ENCODE assay signal across 12 cellular contexts in the genomic region with DNA sequence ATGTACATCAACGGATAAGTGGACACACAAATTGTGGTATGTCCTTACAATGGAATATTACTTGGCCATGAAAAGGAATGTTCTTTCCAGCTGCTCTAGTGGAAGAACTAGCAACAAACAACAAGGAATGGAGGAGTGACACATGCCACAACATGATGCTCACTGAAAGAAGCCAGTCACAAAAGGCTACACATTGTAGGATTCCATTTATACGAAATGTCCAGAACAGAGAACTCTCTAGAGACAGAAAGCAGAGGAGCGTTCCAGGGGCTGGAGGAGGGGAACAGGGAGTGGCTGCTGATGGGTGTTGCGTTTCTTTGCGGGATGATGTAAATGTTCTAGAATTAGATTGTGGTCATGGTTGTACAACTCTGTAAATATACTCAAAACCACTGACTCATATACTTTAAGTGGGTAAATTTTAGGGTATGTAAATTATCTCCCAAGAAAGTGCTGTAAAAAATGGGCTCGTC. TPM values are rescaled to one million over a fixed set of nuclear protein-coding genes. Genes with fewer than 3 reads are reported as not detected.
A peak's percentile ranks its signal among the peaks of the same experiment; 100 is the strongest.
DNase-seq lines count a peak whose midpoint lies in the region; ATAC-seq and TF ChIP-seq lines count a peak whose summit lies in the region.
"Had no signal": no experiment of that assay in that cellular context is flagged by ENCODE, and none has a peak within 500 bp of the region (broad histone marks: within the 10 kb centered on the region; RNA-seq: fewer than 3 reads in every experiment).

No MANE protein-coding gene starts in this region.

- H3K27ac ChIP-seq in skeletal muscle tissue (ENCODE audit: low read depth, low read length): peak overlapping the region; percentile 42

- H3K9me3 ChIP-seq in skeletal muscle tissue (ENCODE audit: control insufficient read depth in 3 of 3, low read length in 3 of 3): no peaks in the 10 kb centered on the region

- H3K4me1 ChIP-seq in skeletal muscle tissue (ENCODE audit: control insufficient read depth in 3 of 3, insufficient read depth in 3 of 3, low read length in 3 of 3): peaks cover 8 to 29% (median 28%) of the 10 kb centered on the region in 3 donors

- no peaks in the 10 kb centered on the region for H3K27me3 ChIP-seq in skeletal muscle tissue (ENCODE audit: control insufficient read depth in 3 of 3, insufficient read depth in 3 of 3, low read length in 3 of 3)

- ATAC-seq in GM18909 (IDR thresholded peaks at IDR 0.05; ENCODE audit: poor library complexity, unreplicated experiment): no peak
- ATAC-seq in HG03175 (IDR thresholded peaks at IDR 0.05; ENCODE audit: unreplicated experiment): no peak
- no peak for ATAC-seq in GM18517 (IDR thresholded peaks at IDR 0.05; ENCODE audit: unreplicated experiment)
- ATAC-seq: activated naive CD4-positive, alpha-beta T cell treated with anti-CD3 and anti-CD28 coated beads, Interleukin-2, amount 50 U/mL, for 72 hours had no signal

- no peaks in the 10 kb centered on the region for H3K36me3 ChIP-seq in skeletal muscle tissue (ENCODE audit: control insufficient read depth in 3 of 3, insufficient read depth in 3 of 3, low read length in 3 of 3)

- no peak overlapping the region for H3K4me3 ChIP-seq in skeletal muscle tissue (ENCODE audit: low read length in 3 of 3)

- TF ChIP-seq CTCF in GM20000 (IDR thresholded peaks at IDR 0.05; ENCODE audit: extremely low read depth, missing control alignments): no peak

- DNase-seq in H4 (ENCODE audit: low spot score) (peak; percentile 71), RPMI7951 (ENCODE audit: low read depth) (peak; percentile 70), fibroblast of the conjunctiva (ENCODE audit: low read depth) (peak; percentile 44), GM20000 (ENCODE audit: low spot score) (no peak)
- DNase-seq: activated CD4-positive, alpha-beta T cell treated with anti-CD3 and anti-CD28 coated beads, Interleukin-2, amount 50 U/mL, for 48 hours; effector CD4-positive, alpha-beta T cell; NCI-H510A treated with DMSO at 0.1 percent for 48 hours had no signal

- no peak overlapping the region for H3K9ac ChIP-seq in skeletal muscle tissue (ENCODE audit: low read depth in 1 of 3, low read length in 3 of 3)

RNA-seq across cellular contexts. Expression of a gene that starts 32.4 kb away (rescaled TPM):
- total RNA-seq in H4 (2014; rRNA removed; shearing (Covaris generic)): 0.14 TPM in 1 of 2 replicates, not detected in the other
- 1.2 and 1.7 TPM in 2 replicates for total RNA-seq in RPMI7951 (2014; rRNA removed; shearing (Covaris generic))
- 8.9 TPM for total RNA-seq in skeletal muscle tissue

RNA-seq across cellular contexts. Expression of a gene that starts 42.3 kb away (rescaled TPM):
- total RNA-seq in H4 (2014; rRNA removed; shearing (Covaris generic)): 2,177 and 2,312 TPM in 2 replicates
- total RNA-seq in RPMI7951 (2014; rRNA removed; shearing (Covaris generic)): 1,170 and 1,583 TPM in 2 replicates
- 2,602 TPM for total RNA-seq in skeletal muscle tissue
